ENCODE assay signal across 2 cellular contexts in the genomic region with DNA sequence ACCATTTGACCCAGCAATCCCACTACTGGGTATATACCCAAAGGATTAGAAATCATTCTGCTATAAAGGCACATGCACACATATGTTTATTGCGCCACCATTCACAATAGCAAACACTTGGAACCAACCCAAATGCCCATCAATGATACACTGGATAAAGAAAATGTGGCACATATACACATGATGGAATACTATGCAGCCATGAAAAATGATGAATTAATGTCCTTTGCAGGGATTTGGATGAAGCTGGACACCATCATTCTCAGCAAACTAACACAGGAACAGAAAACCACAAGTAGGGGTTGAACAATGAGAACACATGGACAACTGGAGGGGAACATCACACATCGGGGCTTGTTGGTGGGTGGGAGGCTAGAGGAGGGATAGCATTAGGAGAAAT.
A peak's percentile ranks its signal among the peaks of the same experiment; 100 is the strongest.
DNase-seq lines count a peak whose midpoint lies in the region; ATAC-seq, FAIRE-seq and TF ChIP-seq lines count a peak whose summit lies in the region.
"Not testable (repeated sequence)": the region's sequence is repeated elsewhere in the genome, so short reads cannot be mapped to it uniquely, and the experiment has no call there.

No MANE protein-coding gene starts in this region.

- H2AFZ ChIP-seq in K562 (ENCODE audit: low read depth, low read length), result not testable (repeated sequence)

- not testable (repeated sequence) for H3K4me2 ChIP-seq in K562 (ENCODE audit: insufficient read depth, low read length)

- not testable (repeated sequence) for H4K20me1 ChIP-seq in K562 (replicated peaks; ENCODE audit: control insufficient read depth, insufficient read depth, low read length)

- TF ChIP-seq EP300 in K562 (IDR thresholded peaks at IDR 0.05; ENCODE audit: low read length), result not testable (repeated sequence)

- intact Hi-C loops in K562 (cut with micrococcal nuclease), result not testable (repeated sequence)

- TF ChIP-seq POLR2A in K562 (conservative IDR thresholded peaks at IDR 0.05), result not testable (repeated sequence)

- H3K4me3 ChIP-seq in HEK293 (ENCODE audit: low read depth, low read length); K562: not testable (repeated sequence)

- FAIRE-seq in K562 (lab: Jason Lieb, UNC), result not testable (repeated sequence)

- not testable (repeated sequence) for H3K9ac ChIP-seq in K562 (ENCODE audit: insufficient read depth in 1 of 2, low read depth in 2 of 2, low read length in 2 of 2)

- H3K36me3 ChIP-seq in HEK293 (ENCODE audit: control insufficient read depth in 2 of 2, insufficient read depth in 1 of 2, low read length in 2 of 2); K562 (ENCODE audit: control insufficient read depth, insufficient read depth, low read length): not testable (repeated sequence)

- in situ Hi-C loops in K562 (cut with MboI), result not testable (repeated sequence)

- not testable (repeated sequence) for H3K4me1 ChIP-seq in HEK293 (ENCODE audit: control insufficient read depth, insufficient read depth, low read length); K562 (replicated peaks in 1 of 2; ENCODE audit: control insufficient read depth in 2 of 2, insufficient read depth in 2 of 2, low read length in 2 of 2)

- CTCF ChIA-PET in HEK293 (lab: Yijun Ruan, JAX), result interaction anchor here (0.7 to 0.9 kb wide), 2 partner anchors 20 to 78 kb away, joined by 3 to 4 read pairs; no protein-coding TSS in a partner anchor
- CTCF ChIA-PET in K562 (lab: Yijun Ruan, JAX; ENCODE audit: low intra/inter-chr PET ratio), result not testable (repeated sequence)

- not testable (repeated sequence) for TF ChIP-seq CTCF in HEK293 (tag by site-specific recombination; IDR thresholded peaks at IDR 0.05); K562 (IDR thresholded peaks at IDR 0.05 in 2 of 3, conservative IDR thresholded peaks at IDR 0.05 in 1 of 3; ENCODE audit: insufficient read depth in 2 of 3, low read depth in 1 of 3, low read length in 3 of 3)

- not testable (repeated sequence) for H3K79me2 ChIP-seq in K562 (ENCODE audit: control insufficient read depth, insufficient read depth, low read length)

- not testable (repeated sequence) for TF ChIP-seq RAD21 in K562 (CRISPR knock-in tag; conservative IDR thresholded peaks at IDR 0.05 in 1 of 2, IDR thresholded peaks at IDR 0.05 in 1 of 2)

- H3K27ac ChIP-seq in HEK293 (ENCODE audit: extremely low read depth, low read depth, low read length); K562 (ENCODE audit: extremely low read depth, low read depth, low read length): not testable (repeated sequence)

- H3K27me3 ChIP-seq in K562 (ENCODE audit: control insufficient read depth in 2 of 2, insufficient read depth in 2 of 2, low read length in 2 of 2), result not testable (repeated sequence)

- DNase-seq in K562 (ENCODE audit: extremely low read depth in 1 of 4, low spot score in 3 of 4), result not testable (repeated sequence)

- ATAC-seq in K562, result not testable (repeated sequence)

- not testable (repeated sequence) for BruUV-seq in K562 (replicated peaks; lab: Mats Ljungman, UMichigan)

- not testable (repeated sequence) for H3K9me3 ChIP-seq in HEK293 (ENCODE audit: control insufficient read depth, insufficient read depth, low read depth, low read length); K562 (replicated peaks; ENCODE audit: control insufficient read depth, insufficient read depth, low read depth, low read length)

- POLR2A ChIA-PET in HEK293 (lab: Yijun Ruan, JAX); K562 (lab: Yijun Ruan, JAX): not testable (repeated sequence)

- 3% methylated on average over 2 of the region's 2 CpGs for WGBS in K562 (ENCODE audit: insufficient coverage, low coverage, missing lambda C conversion rate)

- H3K9me1 ChIP-seq in K562 (ENCODE audit: control insufficient read depth, insufficient read depth, low read length), result not testable (repeated sequence)

TF ChIP-seq in HEK293, 187 proteins besides CTCF, POLR2A, EP300 and RAD21:
- TF ChIP-seq, protein P1, sequence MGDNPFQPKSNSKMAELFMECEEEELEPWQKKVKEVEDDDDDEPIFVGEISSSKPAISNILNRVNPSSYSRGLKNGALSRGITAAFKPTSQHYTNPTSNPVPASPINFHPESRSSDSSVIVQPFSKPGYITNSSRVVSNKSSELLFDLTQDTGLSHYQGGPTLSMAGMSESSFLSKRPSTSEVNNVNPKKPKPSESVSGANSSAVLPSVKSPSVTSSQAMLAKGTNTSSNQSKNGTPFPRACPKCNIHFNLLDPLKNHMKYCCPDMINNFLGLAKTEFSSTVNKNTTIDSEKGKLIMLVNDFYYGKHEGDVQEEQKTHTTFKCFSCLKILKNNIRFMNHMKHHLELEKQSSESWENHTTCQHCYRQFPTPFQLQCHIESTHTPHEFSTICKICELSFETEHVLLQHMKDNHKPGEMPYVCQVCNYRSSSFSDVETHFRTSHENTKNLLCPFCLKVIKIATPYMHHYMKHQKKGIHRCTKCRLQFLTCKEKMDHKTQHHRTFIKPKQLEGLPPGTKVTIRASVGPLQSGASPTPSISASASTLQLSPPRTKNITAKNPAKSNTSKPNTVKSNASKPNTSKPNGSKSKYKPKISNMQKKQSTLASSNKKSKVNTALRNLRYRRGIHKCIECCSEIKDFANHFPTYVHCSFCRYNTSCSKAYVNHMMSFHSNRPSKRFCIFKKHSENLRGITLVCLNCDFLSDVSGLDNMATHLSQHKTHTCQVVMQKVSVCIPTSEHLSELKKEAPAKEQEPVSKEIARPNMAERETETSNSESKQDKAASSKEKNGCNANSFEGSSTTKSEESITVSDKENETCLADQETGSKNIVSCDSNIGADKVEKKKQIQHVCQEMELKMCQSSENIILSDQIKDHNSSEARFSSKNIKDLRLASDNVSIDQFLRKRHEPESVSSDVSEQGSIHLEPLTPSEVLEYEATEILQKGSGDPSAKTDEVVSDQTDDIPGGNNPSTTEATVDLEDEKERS (tag by site-specific recombination; IDR thresholded peaks at IDR 0.05), result peak; percentile 31; the same call in 1 of the 2 replicates
- TF ChIP-seq ZNF146 (tag by site-specific recombination; IDR thresholded peaks at IDR 0.05), result peak; percentile 93

TF ChIP-seq in K562, 482 proteins besides CTCF, POLR2A, EP300 and RAD21:
- peak; percentile 79 for TF ChIP-seq ZNF146 (CRISPR knock-in tag; IDR thresholded peaks at IDR 0.05; ENCODE audit: unreplicated experiment)
